In the genomic region with DNA sequence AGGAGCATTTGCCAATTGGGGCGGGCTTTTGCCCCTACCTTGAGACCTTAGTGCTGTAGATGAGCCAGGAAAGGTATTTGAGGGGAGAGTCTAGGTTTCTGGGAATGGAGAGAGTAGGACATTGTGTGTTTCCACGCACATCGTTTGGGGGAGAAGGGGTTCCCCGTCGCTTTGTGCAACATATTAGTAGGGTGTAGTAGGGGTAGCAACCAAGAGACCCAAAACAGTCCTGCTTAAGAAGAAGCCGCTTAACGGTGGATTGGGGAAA, we compare ENCODE assay signal across 8 cellular contexts. TPM values are rescaled to one million over a fixed set of nuclear protein-coding genes. Genes with fewer than 3 reads are reported as not detected.
A peak's percentile ranks its signal among the peaks of the same experiment; 100 is the strongest.
DNase-seq lines count a peak whose midpoint lies in the region; ATAC-seq and TF ChIP-seq lines count a peak whose summit lies in the region.

No MANE protein-coding gene starts in this region.

- H3F3A ChIP-seq in neural cell (ENCODE audit: insufficient read depth, low read length, poor library complexity, severe bottlenecking), result peaks cover 5% of the 10 kb centered on the region

- peaks cover 34% of the 10 kb centered on the region for H3K79me2 ChIP-seq in neural cell (replicated peaks; ENCODE audit: insufficient read depth, low read length)

- DNase-seq in CD4-positive, alpha-beta T cell, result no peak
- DNase-seq in NCI-H1048 (lab: John Stamatoyannopoulos, UW) (no peak), putamen (ENCODE audit: low spot score) (no peak), erythroblast (lab: John Stamatoyannopoulos, UW) (no peak)

- H3K9ac ChIP-seq in neural cell (ENCODE audit: low read length), result peak overlapping the region; percentile 86

- ATAC-seq in CD4-positive, alpha-beta T cell (ENCODE audit: poor library complexity), result no peak
- no peak for ATAC-seq in GM21717 (IDR thresholded peaks at IDR 0.05; ENCODE audit: unreplicated experiment)

- CTCF ChIA-PET in CD4-positive, alpha-beta T cell (lab: Charles Lee), result interaction anchor here (0.6 to 2.6 kb wide), 3 partner anchors 10 to 60 kb away, joined by 3 to 12 read pairs (median 4); no protein-coding TSS in a partner anchor

- peak overlapping the region; percentile 96 for H3K27ac Mint-ChIP-seq in CD4-positive, alpha-beta T cell

- peaks cover 45% of the 10 kb centered on the region for H3K36me3 Mint-ChIP-seq in CD4-positive, alpha-beta T cell (ENCODE audit: low read depth)

- no peaks in the 10 kb centered on the region for H4K20me1 ChIP-seq in neural cell (ENCODE audit: insufficient read depth)

- TF ChIP-seq RAD21 in neural cell (conservative IDR thresholded peaks at IDR 0.05), result no peak

- POLR2A ChIA-PET in CD4-positive, alpha-beta T cell (lab: Charles Lee), result interaction anchor here (0.7 to 8.6 kb wide), 29 partner anchors 9 to 859 kb away, joined by 3 to 155 read pairs (median 7); a partner anchor contains a TSS

- TF ChIP-seq EP300 in neural cell (conservative IDR thresholded peaks at IDR 0.05; ENCODE audit: poor library complexity, severe bottlenecking), result no peak

- WGBS in ectodermal cell, 2 experiments, result 3% methylated on average over 7 of the region's 7 CpGs

- H3K36me3 ChIP-seq in KOPT-K1 (ENCODE audit: insufficient read depth, low read length) (peaks cover 35% of the 10 kb centered on the region), ectodermal cell (ENCODE audit: control insufficient read depth, insufficient read depth, low read length) (peaks cover 3% of the 10 kb centered on the region), neural cell (ENCODE audit: insufficient read depth, low read length) (no peaks in the 10 kb centered on the region)

- TF ChIP-seq CTCF in CD4-positive, alpha-beta T cell (IDR thresholded peaks at IDR 0.05), result no peak
- TF ChIP-seq CTCF in neural cell (IDR thresholded peaks at IDR 0.05; ENCODE audit: poor library complexity, severe bottlenecking), result no peak

- peak overlapping the region; percentile 38 for H3K4me2 ChIP-seq in neural cell (ENCODE audit: low read length)

- H2AFZ ChIP-seq in neural cell (ENCODE audit: low read depth, low read length), result peak overlapping the region; percentile 79

- H3K4me1 Mint-ChIP-seq in CD4-positive, alpha-beta T cell (ENCODE audit: low read depth), result peaks cover 41% of the 10 kb centered on the region

- H3K9me2 ChIP-seq in neural cell (ENCODE audit: insufficient read depth, low read length), result no peaks in the 10 kb centered on the region

- H3K27me3 ChIP-seq in CD4-positive, alpha-beta T cell (ENCODE audit: control insufficient read depth, insufficient read depth, low read length), result no peaks in the 10 kb centered on the region
- H3K27me3 ChIP-seq in ectodermal cell (ENCODE audit: control insufficient read depth, insufficient read depth, low read length, poor library complexity, severe bottlenecking) (no peaks in the 10 kb centered on the region), neural cell (ENCODE audit: insufficient read depth, low read depth, low read length) (no peaks in the 10 kb centered on the region)

- H3K4me1 ChIP-seq in ectodermal cell (ENCODE audit: control insufficient read depth, insufficient read depth, low read length), result no peaks in the 10 kb centered on the region

- H3K9me3 ChIP-seq in CD4-positive, alpha-beta T cell (ENCODE audit: control insufficient read depth, low read length), result no peaks in the 10 kb centered on the region
- H3K9me3 ChIP-seq in KOPT-K1 (ENCODE audit: insufficient read depth, low read length, poor library complexity, severe bottlenecking) (no peaks in the 10 kb centered on the region), ectodermal cell (ENCODE audit: control insufficient read depth, low read length) (no peaks in the 10 kb centered on the region), neural cell (ENCODE audit: low read length) (no peaks in the 10 kb centered on the region)

- H3K27ac ChIP-seq in CD4-positive, alpha-beta T cell (ENCODE audit: low read depth, low read length), result peak overlapping the region; percentile 99
- H3K27ac ChIP-seq in KOPT-K1 (ENCODE audit: low read depth, low read length, poor library complexity, severe bottlenecking), result peak overlapping the region; percentile 98
- H3K27ac ChIP-seq in ectodermal cell (ENCODE audit: insufficient read depth, low read depth, low read length, poor library complexity, severe bottlenecking), result peak overlapping the region; percentile 99
- peak overlapping the region; percentile 96 for H3K27ac ChIP-seq in neural cell (ENCODE audit: low read length)

- H3K4me3 Mint-ChIP-seq in CD4-positive, alpha-beta T cell, result peak overlapping the region; percentile 100

- H3K27me3 Mint-ChIP-seq in CD4-positive, alpha-beta T cell, result no peaks in the 10 kb centered on the region

- intact Hi-C loops in CD4-positive, alpha-beta T cell (cut with DNase I, micrococcal nuclease), result loop anchor here (1.0 to 2.0 kb wide), 3 partner anchors 37 to 64 kb away; a partner anchor contains a TSS

- H3K4me3 ChIP-seq in ectodermal cell (ENCODE audit: insufficient read depth, low read depth, low read length), result peak overlapping the region; percentile 94
- H3K4me3 ChIP-seq in neural cell (ENCODE audit: low read length), result peak overlapping the region; percentile 77

- H3K9me3 Mint-ChIP-seq in CD4-positive, alpha-beta T cell, result no peaks in the 10 kb centered on the region

- TF ChIP-seq POLR2A in erythroblast (IDR thresholded peaks at IDR 0.05; ENCODE audit: low read length), result no peak

TF ChIP-seq in neural cell, 6 proteins besides CTCF, POLR2A, EP300 and RAD21:
- TF ChIP-seq, protein P1, sequence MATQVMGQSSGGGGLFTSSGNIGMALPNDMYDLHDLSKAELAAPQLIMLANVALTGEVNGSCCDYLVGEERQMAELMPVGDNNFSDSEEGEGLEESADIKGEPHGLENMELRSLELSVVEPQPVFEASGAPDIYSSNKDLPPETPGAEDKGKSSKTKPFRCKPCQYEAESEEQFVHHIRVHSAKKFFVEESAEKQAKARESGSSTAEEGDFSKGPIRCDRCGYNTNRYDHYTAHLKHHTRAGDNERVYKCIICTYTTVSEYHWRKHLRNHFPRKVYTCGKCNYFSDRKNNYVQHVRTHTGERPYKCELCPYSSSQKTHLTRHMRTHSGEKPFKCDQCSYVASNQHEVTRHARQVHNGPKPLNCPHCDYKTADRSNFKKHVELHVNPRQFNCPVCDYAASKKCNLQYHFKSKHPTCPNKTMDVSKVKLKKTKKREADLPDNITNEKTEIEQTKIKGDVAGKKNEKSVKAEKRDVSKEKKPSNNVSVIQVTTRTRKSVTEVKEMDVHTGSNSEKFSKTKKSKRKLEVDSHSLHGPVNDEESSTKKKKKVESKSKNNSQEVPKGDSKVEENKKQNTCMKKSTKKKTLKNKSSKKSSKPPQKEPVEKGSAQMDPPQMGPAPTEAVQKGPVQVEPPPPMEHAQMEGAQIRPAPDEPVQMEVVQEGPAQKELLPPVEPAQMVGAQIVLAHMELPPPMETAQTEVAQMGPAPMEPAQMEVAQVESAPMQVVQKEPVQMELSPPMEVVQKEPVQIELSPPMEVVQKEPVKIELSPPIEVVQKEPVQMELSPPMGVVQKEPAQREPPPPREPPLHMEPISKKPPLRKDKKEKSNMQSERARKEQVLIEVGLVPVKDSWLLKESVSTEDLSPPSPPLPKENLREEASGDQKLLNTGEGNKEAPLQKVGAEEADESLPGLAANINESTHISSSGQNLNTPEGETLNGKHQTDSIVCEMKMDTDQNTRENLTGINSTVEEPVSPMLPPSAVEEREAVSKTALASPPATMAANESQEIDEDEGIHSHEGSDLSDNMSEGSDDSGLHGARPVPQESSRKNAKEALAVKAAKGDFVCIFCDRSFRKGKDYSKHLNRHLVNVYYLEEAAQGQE (IDR thresholded peaks at IDR 0.05; ENCODE audit: borderline replicate concordance), result no peak
- TF ChIP-seq POLR2AphosphoS5 (IDR thresholded peaks at IDR 0.05) (no peak), TAF1 (IDR thresholded peaks at IDR 0.05; ENCODE audit: low read depth) (no peak), MXI1 (conservative IDR thresholded peaks at IDR 0.05; ENCODE audit: poor library complexity, severe bottlenecking) (no peak), SMC3 (conservative IDR thresholded peaks at IDR 0.05; ENCODE audit: poor library complexity) (no peak), EZH2 (IDR thresholded peaks at IDR 0.05; ENCODE audit: borderline replicate concordance, insufficient read depth, low read length, poor library complexity, severe bottlenecking) (no peak)

RNA-seq across cellular contexts. Expression of a gene that starts 0.7 kb away (rescaled TPM):
- 100 to 1,000 TPM; 146 to 154 TPM for total RNA-seq in CD4-positive, alpha-beta T cell
- polyA plus RNA-seq in ectodermal cell (2013, experiment 1 of 4), result 390 TPM
- 381 TPM for polyA plus RNA-seq in ectodermal cell (2013, experiment 2 of 4)
- 297 TPM for polyA plus RNA-seq in ectodermal cell (2013, experiment 3 of 4)
- 317 TPM for polyA plus RNA-seq in ectodermal cell (2013, experiment 4 of 4)
- polyA plus RNA-seq in neural cell, result 104 and 109 TPM in 2 replicates
- 71.8 and 86.8 TPM in 2 replicates for polyA minus RNA-seq in neural cell

RNA-seq across cellular contexts. Expression of a gene that starts 36.3 kb away (rescaled TPM):
- 1,000 to 10,000 TPM; 1,441 to 1,479 TPM for total RNA-seq in CD4-positive, alpha-beta T cell
- polyA plus RNA-seq in ectodermal cell (2013, experiment 1 of 4), result 1,657 TPM
- 1,601 TPM for polyA plus RNA-seq in ectodermal cell (2013, experiment 2 of 4)
- 1,820 TPM for polyA plus RNA-seq in ectodermal cell (2013, experiment 3 of 4)
- polyA plus RNA-seq in ectodermal cell (2013, experiment 4 of 4), result 2,131 TPM
- 1,595 and 1,797 TPM in 2 replicates for polyA plus RNA-seq in neural cell
- polyA minus RNA-seq in neural cell, result 606 and 785 TPM in 2 replicates

RNA-seq across cellular contexts. Expression of a gene that starts 43.0 kb away (rescaled TPM):
- total RNA-seq in CD4-positive, alpha-beta T cell, result 100 to 1,000 TPM; 305 to 318 TPM
- polyA plus RNA-seq in ectodermal cell (2013, experiment 1 of 4), result 841 TPM
- 819 TPM for polyA plus RNA-seq in ectodermal cell (2013, experiment 2 of 4)
- 663 TPM for polyA plus RNA-seq in ectodermal cell (2013, experiment 3 of 4)
- polyA plus RNA-seq in ectodermal cell (2013, experiment 4 of 4), result 731 TPM
- 559 and 611 TPM in 2 replicates for polyA plus RNA-seq in neural cell
- polyA minus RNA-seq in neural cell, result 436 and 443 TPM in 2 replicates

RNA-seq across cellular contexts. Expression of a gene that starts 58.7 kb away (rescaled TPM):
- 100 to 1,000 TPM; 207 to 211 TPM for total RNA-seq in CD4-positive, alpha-beta T cell
- polyA plus RNA-seq in ectodermal cell (2013, experiment 1 of 4), result 113 TPM
- polyA plus RNA-seq in ectodermal cell (2013, experiment 2 of 4), result 127 TPM
- polyA plus RNA-seq in ectodermal cell (2013, experiment 3 of 4), result 93.8 TPM
- 118 TPM for polyA plus RNA-seq in ectodermal cell (2013, experiment 4 of 4)
- polyA plus RNA-seq in neural cell, result 11.6 and 13.8 TPM in 2 replicates
- polyA minus RNA-seq in neural cell, result 24.1 and 38.2 TPM in 2 replicates
